15 cellular contexts compared by ENCODE assay signal in genomic region chr17:53722407-53722806, GRCh38.
DNase-seq lines count a peak whose midpoint lies in the region; ATAC-seq, FAIRE-seq and TF ChIP-seq lines count a peak whose summit lies in the region.
"Had no signal": no experiment of that assay in that cellular context is flagged by ENCODE, and none has a peak within 500 bp of the region (broad histone marks: within the 10 kb centered on the region; RNA-seq: fewer than 3 reads in every experiment).

No MANE protein-coding gene starts in this region.

- H3K4me3 ChIP-seq in fibroblast of the aortic adventitia (ENCODE audit: low read depth, low read length) (no peak overlapping the region), right cardiac atrium (ENCODE audit: low read length) (no peak overlapping the region)
- H3K4me3 ChIP-seq: lung, vagina had no signal

- DNase-seq in H54 (ENCODE audit: insufficient read length, low spot score): peak; percentile 68
- DNase-seq in SW 1271 (lab: John Stamatoyannopoulos, UW): peak; percentile 81
- peak; percentile 96 for DNase-seq in fibroblast of the aortic adventitia (ENCODE audit: low read depth)
- DNase-seq in GM19238 (ENCODE audit: insufficient read length, low spot score): no peak
- DNase-seq in NCI-H146 (lab: John Stamatoyannopoulos, UW): no peak
- no peak for DNase-seq in right cardiac atrium
- no peak for DNase-seq in NCI-H2227 (lab: John Stamatoyannopoulos, UW; ENCODE audit: unreplicated experiment)
- DNase-seq: activated CD4-positive, alpha-beta memory T cell treated with anti-CD3 and anti-CD28 coated beads for 36 hours; activated naive CD8-positive, alpha-beta T cell treated with anti-CD3 and anti-CD28 coated beads for 36 hours; erythroblast; KG1; NCI-H524 treated with DMSO at 0.1 percent for 48 hours; T-cell had no signal

- no peaks in the 10 kb centered on the region for H3K27me3 ChIP-seq in right cardiac atrium (ENCODE audit: control insufficient read depth, insufficient read depth)
- H3K27me3 ChIP-seq: vagina had no signal

- intact Hi-C loops in right cardiac atrium (cut with DNase I): no loop called here

- H3K9me3 ChIP-seq in right cardiac atrium (ENCODE audit: control insufficient read depth, low read length): no peaks in the 10 kb centered on the region
- H3K9me3 ChIP-seq: vagina had no signal

- H3K4me1 ChIP-seq in right cardiac atrium (ENCODE audit: control insufficient read depth, insufficient read depth, low read length): no peaks in the 10 kb centered on the region
- H3K4me1 ChIP-seq: vagina had no signal

- no peak for TF ChIP-seq CTCF in fibroblast of the aortic adventitia (IDR thresholded peaks at IDR 0.05; ENCODE audit: insufficient read depth, low read length)

- no peak for TF ChIP-seq POLR2A in H54 (IDR thresholded peaks at IDR 0.05; ENCODE audit: low read depth, low read length)

- peak; percentile 100 for FAIRE-seq in H54 (lab: Jason Lieb, UNC)

- H3K27ac ChIP-seq in right cardiac atrium (ENCODE audit: low read length): no peak overlapping the region
- H3K27ac ChIP-seq: vagina had no signal

- 49% methylated on average over 2 of the region's 2 CpGs for WGBS in right cardiac atrium

- no peak for ATAC-seq in right cardiac atrium
- ATAC-seq: T-cell had no signal

Comparison
In these comparisons a context has a peak if more than half of its experiments do, and no peak if none do; other contexts are left out.
1. DNase-seq: peak in H54 (single experiment), SW 1271 (2 of 2) and fibroblast of the aortic adventitia (single experiment); none in GM19238 (single experiment), NCI-H146 (single experiment), right cardiac atrium (0 of 3) and NCI-H2227 (single experiment).